ENCODE assay signal across 8 cellular contexts in the genomic region with DNA sequence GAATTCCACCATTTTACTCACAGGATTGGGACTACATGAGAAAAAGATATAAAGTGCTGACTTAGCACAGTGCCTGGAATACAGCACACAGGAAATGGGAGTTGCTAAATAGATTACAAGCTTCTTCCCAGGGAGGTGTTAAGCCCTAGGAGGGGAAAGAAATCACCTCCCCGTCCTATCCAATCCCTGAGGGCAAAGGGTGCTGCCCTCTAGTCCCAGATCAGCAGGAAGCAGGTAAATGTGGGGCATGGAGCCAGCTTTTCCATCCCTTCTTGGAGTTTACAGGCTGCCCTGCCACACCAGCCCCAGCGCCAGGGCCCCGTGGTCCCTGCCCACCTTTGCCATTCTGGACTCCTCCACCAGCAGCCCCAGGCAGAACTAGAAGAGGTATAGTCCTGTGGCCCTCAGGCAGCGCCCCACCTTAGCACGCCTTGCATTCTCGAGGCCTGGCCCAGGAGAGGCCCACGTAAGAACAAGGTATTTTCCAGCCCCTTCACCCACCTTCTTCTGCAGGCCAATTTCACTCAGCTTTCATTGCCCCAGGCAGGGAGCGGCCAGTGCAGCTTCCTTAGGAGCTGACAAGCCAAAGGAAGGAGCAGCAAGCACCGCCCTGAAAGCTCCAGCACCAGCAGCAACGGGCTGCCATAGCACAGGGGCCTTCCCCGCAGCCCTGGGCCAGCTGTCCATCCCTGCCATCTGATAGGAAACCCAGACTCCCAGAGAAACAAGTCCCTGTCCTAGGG. TPM values are rescaled to one million over a fixed set of nuclear protein-coding genes. Genes with fewer than 3 reads are reported as not detected.
DNase-seq lines count a peak whose midpoint lies in the region; ATAC-seq and TF ChIP-seq lines count a peak whose summit lies in the region.

No MANE protein-coding gene starts in this region.

- H3K4me1 ChIP-seq in SJCRH30 (peaks cover 70% of the 10 kb centered on the region), esophagus (ENCODE audit: control insufficient read depth in 2 of 2, insufficient read depth in 2 of 2, low read length in 1 of 2) (peaks cover 25 to 44% of the 10 kb centered on the region in 2 donors), ovary (ENCODE audit: insufficient read depth) (peaks cover 40% of the 10 kb centered on the region)

- WGBS in esophagus, 2 donors: 33 to 56% methylated on average over 11 of the region's 11 CpGs
- 64 to 73% (median 68%) methylated on average over 11 of the region's 11 CpGs for WGBS in ovary, 3 donors

- DNase-seq in EL: peak; percentile 72
- DNase-seq in SJCRH30: peak; percentile 50 to 66
- DNase-seq in ovary: no peak
- no peak for DNase-seq in NCI-H2029 (lab: John Stamatoyannopoulos, UW)
- no peak for DNase-seq in SIG-M5 treated with dmso at 0.1 percent for 504 hours (lab: John Stamatoyannopoulos, UW; ENCODE audit: unreplicated experiment)

- H3K36me3 ChIP-seq in SJCRH30: no peaks in the 10 kb centered on the region
- H3K36me3 ChIP-seq in esophagus (ENCODE audit: control insufficient read depth in 2 of 2, insufficient read depth in 2 of 2, low read length in 1 of 2): no peaks in the 10 kb centered on the region
- H3K36me3 ChIP-seq in ovary: no peaks in the 10 kb centered on the region

- H3K27ac ChIP-seq in SJCRH30 (peak overlapping the region; percentile 98), esophagus (ENCODE audit: low read depth in 2 of 2, low read length in 1 of 2) (peak overlapping the region; percentile 75 to 90), ovary (peak overlapping the region; percentile 58 to 75)

- no peaks in the 10 kb centered on the region for H3K27me3 ChIP-seq in SJCRH30
- H3K27me3 ChIP-seq in esophagus (ENCODE audit: control insufficient read depth in 1 of 2, insufficient read depth in 2 of 2, low read length in 2 of 2): no peaks in the 10 kb centered on the region
- no peaks in the 10 kb centered on the region for H3K27me3 ChIP-seq in ovary

- H3K9me3 ChIP-seq in SJCRH30 (replicated peaks) (no peaks in the 10 kb centered on the region), esophagus (ENCODE audit: control insufficient read depth in 2 of 2, insufficient read depth in 1 of 2, low read depth in 1 of 2, low read length in 1 of 2) (no peaks in the 10 kb centered on the region), ovary (no peaks in the 10 kb centered on the region)

- ATAC-seq in HG03432 (IDR thresholded peaks at IDR 0.05; ENCODE audit: unreplicated experiment): no peak
- no peak for ATAC-seq in GM21367 (IDR thresholded peaks at IDR 0.05; ENCODE audit: unreplicated experiment)

- TF ChIP-seq CTCF in ovary (IDR thresholded peaks at IDR 0.05): no peak

- no peak for TF ChIP-seq EP300 in ovary (IDR thresholded peaks at IDR 0.05)

- intact Hi-C loops in ovary (cut with DNase I): loop anchor here in 2 of 4 donors (2.0 kb wide), 1 partner anchor 35 kb away; the partner anchor contains the start of gene PXN (in 2 of the 2)

- TF ChIP-seq POLR2A in ovary (IDR thresholded peaks at IDR 0.05): no peak

- H3K4me3 ChIP-seq in SJCRH30 (no peak overlapping the region), esophagus (ENCODE audit: low read depth in 1 of 2, low read length in 2 of 2) (no peak overlapping the region), ovary (no peak overlapping the region)

RNA-seq across cellular contexts. Expression of gene RPLP0, which starts 28.8 kb away (rescaled TPM):
- total RNA-seq in SJCRH30 (2014; rRNA removed; shearing (Covaris generic)): 2,854 and 3,078 TPM in 2 replicates
- polyA plus RNA-seq in esophagus (1,000 to 10,000 TPM; 1,612 to 3,865 TPM), ovary (1,000 to 10,000 TPM; 2,860 to 5,035 TPM)
- total RNA-seq in ovary: 1,000 to 10,000 TPM; 2,634 to 4,152 (median 2,941) TPM

RNA-seq across cellular contexts. Expression of gene GCN1, which starts 35.2 kb away (rescaled TPM):
- 49.7 and 61.9 TPM in 2 replicates for total RNA-seq in SJCRH30 (2014; rRNA removed; shearing (Covaris generic))
- polyA plus RNA-seq in esophagus (10 to 100 TPM; 22.9 to 28.1 TPM), ovary (10 to 100 TPM; 22.6 to 25.6 TPM)
- total RNA-seq in ovary: 10 to 100 TPM; 34.6 to 86.2 (median 69.8) TPM

RNA-seq across cellular contexts. Expression of gene PXN, which starts 35.8 kb away (rescaled TPM):
- 23.2 and 29.7 TPM in 2 replicates for total RNA-seq in SJCRH30 (2014; rRNA removed; shearing (Covaris generic))
- 10 to 100 TPM; 17.3 to 32.1 TPM for polyA plus RNA-seq in esophagus
- 10 to 100 TPM; 25.0 to 78.0 (median 44.7) TPM for total RNA-seq in ovary
- 10 to 100 TPM; 34.7 to 49.2 TPM for polyA plus RNA-seq in ovary

Comparison
In these comparisons a context has a peak if more than half of its experiments do, and no peak if none do; other contexts are left out.
1. DNase-seq: peak in EL (single experiment) and SJCRH30 (2 of 2); none in ovary (0 of 5), NCI-H2029 (single experiment) and SIG-M5 treated with dmso at 0.1 percent for 504 hours (single experiment).
2. Peak in every context shown above with its lines, with median percentiles within 50 percentile points of each other: H3K27ac ChIP-seq.